ENCODE assay signal across 22 cellular contexts in genomic region chr11:46522682-46523281, GRCh38.
DNase-seq lines count a peak whose midpoint lies in the region; ATAC-seq, FAIRE-seq and TF ChIP-seq lines count a peak whose summit lies in the region.
"Had no signal": no experiment of that assay in that cellular context is flagged by ENCODE, and none has a peak within 500 bp of the region (broad histone marks: within the 10 kb centered on the region; RNA-seq: fewer than 3 reads in every experiment).

No MANE protein-coding gene starts in this region.

- TF ChIP-seq CTCF in Panc1 (IDR thresholded peaks at IDR 0.05): peak; percentile 10; the same call in 1 of the 2 replicates
- no peak for TF ChIP-seq CTCF in hepatocyte (IDR thresholded peaks at IDR 0.05; ENCODE audit: poor library complexity)
- TF ChIP-seq CTCF in progenitor cell of endocrine pancreas (IDR thresholded peaks at IDR 0.05; ENCODE audit: unreplicated experiment): peak; percentile 8

- H3K27ac ChIP-seq in Panc1 (ENCODE audit: low read length) (no peak overlapping the region), hepatocyte (peak overlapping the region; percentile 12)
- H3K27ac ChIP-seq: body of pancreas, heart left ventricle, parathyroid adenoma had no signal

- intact Hi-C loops in Panc1 (cut with micrococcal nuclease; ENCODE audit: unreplicated experiment): no loop called here

- H3K4me2 ChIP-seq in hepatocyte: peak overlapping the region; percentile 62

- H3K36me3 ChIP-seq in Panc1 (ENCODE audit: control insufficient read depth, insufficient read depth, low read length) (no peaks in the 10 kb centered on the region), hepatocyte (replicated peaks; ENCODE audit: insufficient read depth, low read depth) (no peaks in the 10 kb centered on the region)
- H3K36me3 ChIP-seq: heart left ventricle, MG63 had no signal

- no TSS peak for BruUV-seq in Panc1 (replicated peaks; lab: Mats Ljungman, UMichigan)

- H3K27me3 ChIP-seq in Panc1 (ENCODE audit: control insufficient read depth, insufficient read depth, low read length) (no peaks in the 10 kb centered on the region), hepatocyte (no peaks in the 10 kb centered on the region)
- H3K27me3 ChIP-seq: body of pancreas, heart left ventricle, MG63 had no signal

- POLR2A ChIA-PET in Panc1 (lab: Charles Lee): no interaction called here

- H3K4me1 ChIP-seq in Panc1 (ENCODE audit: control insufficient read depth, insufficient read depth, low read length) (peaks cover 21% of the 10 kb centered on the region), hepatocyte (ENCODE audit: insufficient read depth) (peaks cover 25% of the 10 kb centered on the region)
- H3K4me1 ChIP-seq: parathyroid adenoma had no signal

- 68% methylated on average over 5 of the region's 5 CpGs for WGBS in hepatocyte (ENCODE audit: low lambda C conversion rate, missing lambda C conversion rate)

- peaks cover 39% of the 10 kb centered on the region for H4K20me1 ChIP-seq in hepatocyte (ENCODE audit: insufficient read depth, poor library complexity, severe bottlenecking)

- H3K4me1 Mint-ChIP-seq in progenitor cell of endocrine pancreas (ENCODE audit: low read depth): peaks cover 29% of the 10 kb centered on the region

- peak overlapping the region; percentile 88 for H3K27ac Mint-ChIP-seq in progenitor cell of endocrine pancreas
- H3K27ac Mint-ChIP-seq: activated naive CD8-positive, alpha-beta T cell treated with anti-CD3 and anti-CD28 coated beads, Interleukin-2, amount 10 ng/mL, durations not matched to agents 7 days and 5 days; stimulated activated effector memory CD8-positive, alpha-beta T cell treated with anti-CD3 and anti-CD28 coated beads, Interleukin-12 subunit alpha, Interleukin-12 subunit beta, amount 100 ng/mL, for 72 hours had no signal

- in situ Hi-C loops in Panc1 (cut with HindIII; ENCODE audit: low pct_unique_long_range_greater_than_20kb, low sequenced_read_pairs): no loop called here

- H3K4me3 ChIP-seq in Panc1 (ENCODE audit: low read depth in 2 of 2, low read length in 2 of 2) (no peak overlapping the region), hepatocyte (no peak overlapping the region)
- H3K4me3 ChIP-seq: body of pancreas, heart left ventricle, lung, MG63 had no signal

- CTCF ChIA-PET in Panc1 (lab: Charles Lee): interaction anchor here (0.6 kb wide), 1 partner anchor 9 kb away, joined by 5 read pairs; no protein-coding TSS in a partner anchor

- no peak for DNase-seq in GM12892 (ENCODE audit: insufficient read length)
- DNase-seq in Panc1 (ENCODE audit: low read depth, low spot score): no peak
- DNase-seq in hepatocyte (ENCODE audit: low spot score): no peak
- no peak for DNase-seq in progenitor cell of endocrine pancreas (ENCODE audit: low spot score, unreplicated experiment)
- DNase-seq in NCI-H146 treated with DMSO at 0.1 percent for 48 hours (lab: John Stamatoyannopoulos, UW; ENCODE audit: unreplicated experiment): no peak
- no peak for DNase-seq in DMS153 treated with DMSO at 0.1 percent for 48 hours (lab: John Stamatoyannopoulos, UW; ENCODE audit: unreplicated experiment)
- DNase-seq: activated CD4-positive, alpha-beta T cell treated with anti-CD3 and anti-CD28 coated beads for 48 hours; activated naive CD8-positive, alpha-beta T cell treated with anti-CD3 and anti-CD28 coated beads, Interleukin-2, amount 10 ng/mL, durations not matched to agents 7 days and 5 days; body of pancreas; cortex of kidney; DMS79 treated with DMSO at 0.1 percent for 48 hours; GOT3; heart left ventricle; MG63; naive B cell; NCI-H1436 treated with DMSO at 0.1 percent for 48 hours; Right ventricle myocardium superior had no signal

- H3K4me3 Mint-ChIP-seq in progenitor cell of endocrine pancreas (ENCODE audit: low read depth): peak overlapping the region; percentile 36
- H3K4me3 Mint-ChIP-seq: activated naive CD8-positive, alpha-beta T cell treated with anti-CD3 and anti-CD28 coated beads, Interleukin-2, amount 10 ng/mL, durations not matched to agents 7 days and 5 days; naive B cell; stimulated activated effector memory CD8-positive, alpha-beta T cell treated with anti-CD3 and anti-CD28 coated beads, Interleukin-12 subunit alpha, Interleukin-12 subunit beta, amount 100 ng/mL, for 72 hours had no signal

- no peaks in the 10 kb centered on the region for H3K9me3 Mint-ChIP-seq in progenitor cell of endocrine pancreas (ENCODE audit: low read depth)
- H3K9me3 Mint-ChIP-seq: naive B cell; stimulated activated effector memory CD8-positive, alpha-beta T cell treated with anti-CD3 and anti-CD28 coated beads, Interleukin-12 subunit alpha, Interleukin-12 subunit beta, amount 100 ng/mL, for 72 hours had no signal

- ATAC-seq in Panc1 (no peak), HG03175 (IDR thresholded peaks at IDR 0.05; ENCODE audit: unreplicated experiment) (no peak), HG03045 (IDR thresholded peaks at IDR 0.05; ENCODE audit: unreplicated experiment) (no peak)
- ATAC-seq: body of pancreas; stimulated activated effector memory CD8-positive, alpha-beta T cell treated with anti-CD3 and anti-CD28 coated beads, Interleukin-12 subunit alpha, Interleukin-12 subunit beta, amount 100 ng/mL, for 72 hours had no signal

- no peak overlapping the region for H2AFZ ChIP-seq in hepatocyte
- H2AFZ ChIP-seq: parathyroid adenoma had no signal

- no peak for TF ChIP-seq POLR2A in GM12892 (IDR thresholded peaks at IDR 0.05; ENCODE audit: low read depth, low read length)

- H3K79me2 ChIP-seq in hepatocyte: peaks cover 89% of the 10 kb centered on the region

- FAIRE-seq in GM12892 (lab: Jason Lieb, UNC): peak; percentile 42

- H3K36me3 Mint-ChIP-seq in progenitor cell of endocrine pancreas (ENCODE audit: insufficient read depth): no peaks in the 10 kb centered on the region

- no peaks in the 10 kb centered on the region for H3K9me2 ChIP-seq in hepatocyte (replicated peaks; ENCODE audit: insufficient read depth)

- no peaks in the 10 kb centered on the region for H3K27me3 Mint-ChIP-seq in progenitor cell of endocrine pancreas
- H3K27me3 Mint-ChIP-seq: activated naive CD8-positive, alpha-beta T cell treated with anti-CD3 and anti-CD28 coated beads, Interleukin-2, amount 10 ng/mL, durations not matched to agents 7 days and 5 days; naive B cell had no signal

- H3K9me3 ChIP-seq in Panc1 (ENCODE audit: control insufficient read depth, insufficient read depth, low read depth, low read length): peaks cover 7% of the 10 kb centered on the region; the same call in 1 of the 2 replicates
- no peaks in the 10 kb centered on the region for H3K9me3 ChIP-seq in hepatocyte (ENCODE audit: low read depth)
- H3K9me3 ChIP-seq: body of pancreas, MG63 had no signal
